14 cellular contexts compared by ENCODE assay signal in genomic region chr22:40322061-40322460, GRCh38. TPM values are rescaled to one million over a fixed set of nuclear protein-coding genes. Genes with fewer than 3 reads are reported as not detected.
A peak's percentile ranks its signal among the peaks of the same experiment; 100 is the strongest.
DNase-seq lines count a peak whose midpoint lies in the region; ATAC-seq and TF ChIP-seq lines count a peak whose summit lies in the region.
"Had no signal": no experiment of that assay in that cellular context is flagged by ENCODE, and none has a peak within 500 bp of the region (broad histone marks: within the 10 kb centered on the region; RNA-seq: fewer than 3 reads in every experiment).

No MANE protein-coding gene starts in this region.

- intact Hi-C loops in left colon (cut with DNase I, micrococcal nuclease) = no loop called here

- peak overlapping the region; percentile 58 for H3K27ac Mint-ChIP-seq in activated CD8-positive, alpha-beta memory T cell treated with anti-CD3 and anti-CD28 coated beads, Interleukin-2, amount 10 ng/mL, durations not matched to agents 7 days and 5 days
- H3K27ac Mint-ChIP-seq in endothelial cell (ENCODE audit: unreplicated experiment) = peak overlapping the region; percentile 30
- H3K27ac Mint-ChIP-seq: activated B cell treated with CpG ODN at 0.5 μM for 24 hours had no signal

- CTCF ChIA-PET in AG04450 (lab: Charles Lee) = no interaction called here
- CTCF ChIA-PET in activated CD8-positive, alpha-beta memory T cell treated with anti-CD3 and anti-CD28 coated beads, Interleukin-2, amount 10 ng/mL, durations not matched to agents 7 days and 5 days (lab: Charles Lee) = interaction anchor here (1.0 to 2.7 kb wide), 2 partner anchors 13 to 25 kb away, joined by 5 to 19 read pairs; partner anchors contain the start of gene ADSL

- H3K4me3 Mint-ChIP-seq in activated CD8-positive, alpha-beta memory T cell treated with anti-CD3 and anti-CD28 coated beads, Interleukin-2, amount 10 ng/mL, durations not matched to agents 7 days and 5 days = no peak overlapping the region
- H3K4me3 Mint-ChIP-seq in endothelial cell (ENCODE audit: unreplicated experiment) = peak overlapping the region; percentile 73
- H3K4me3 Mint-ChIP-seq: activated B cell treated with CpG ODN at 0.5 μM for 24 hours had no signal

- no peaks in the 10 kb centered on the region for H3K27me3 ChIP-seq in AG04450 (ENCODE audit: control insufficient read depth, insufficient read depth, low read length)

- no peaks in the 10 kb centered on the region for H3K9me3 Mint-ChIP-seq in activated CD8-positive, alpha-beta memory T cell treated with anti-CD3 and anti-CD28 coated beads, Interleukin-2, amount 10 ng/mL, durations not matched to agents 7 days and 5 days (ENCODE audit: low read depth)
- no peaks in the 10 kb centered on the region for H3K9me3 Mint-ChIP-seq in endothelial cell (ENCODE audit: unreplicated experiment)
- H3K9me3 Mint-ChIP-seq: activated B cell treated with CpG ODN at 0.5 μM for 24 hours had no signal

- H3K4me3 ChIP-seq in AG04450 (ENCODE audit: low read depth, low read length) = no peak overlapping the region
- H3K4me3 ChIP-seq: left ventricle myocardium inferior had no signal

- H3K27me3 Mint-ChIP-seq in activated CD8-positive, alpha-beta memory T cell treated with anti-CD3 and anti-CD28 coated beads, Interleukin-2, amount 10 ng/mL, durations not matched to agents 7 days and 5 days = no peaks in the 10 kb centered on the region
- no peaks in the 10 kb centered on the region for H3K27me3 Mint-ChIP-seq in endothelial cell (ENCODE audit: unreplicated experiment)
- H3K27me3 Mint-ChIP-seq: activated B cell treated with CpG ODN at 0.5 μM for 24 hours had no signal

- H3K36me3 Mint-ChIP-seq in activated CD8-positive, alpha-beta memory T cell treated with anti-CD3 and anti-CD28 coated beads, Interleukin-2, amount 10 ng/mL, durations not matched to agents 7 days and 5 days = peaks cover 56% of the 10 kb centered on the region
- H3K36me3 Mint-ChIP-seq in endothelial cell (ENCODE audit: low read depth, unreplicated experiment) = peaks cover 28% of the 10 kb centered on the region

- ATAC-seq in activated CD8-positive, alpha-beta memory T cell treated with anti-CD3 and anti-CD28 coated beads, Interleukin-2, amount 10 ng/mL, durations not matched to agents 7 days and 5 days = no peak
- no peak for ATAC-seq in HG03469 (IDR thresholded peaks at IDR 0.05; ENCODE audit: unreplicated experiment)
- ATAC-seq in GM18867 (IDR thresholded peaks at IDR 0.05; ENCODE audit: unreplicated experiment) = no peak
- ATAC-seq in HG03196 (IDR thresholded peaks at IDR 0.05; ENCODE audit: unreplicated experiment) = no peak
- ATAC-seq in left colon = no peak

- POLR2A ChIA-PET in AG04450 (lab: Yijun Ruan, JAX) = no interaction called here

- peak overlapping the region; percentile 47 for H3K27ac ChIP-seq in AG04450 (ENCODE audit: low read depth, low read length)
- H3K27ac ChIP-seq: left ventricle myocardium inferior, RWPE1 had no signal

- TF ChIP-seq CTCF in AG04450 (IDR thresholded peaks at IDR 0.05; ENCODE audit: low read depth, low read length) (no peak), endothelial cell (IDR thresholded peaks at IDR 0.05; ENCODE audit: unreplicated experiment) (no peak)

- peaks cover 2% of the 10 kb centered on the region; the same call in 1 of the 2 replicates for H3K9me3 ChIP-seq in AG04450 (ENCODE audit: control insufficient read depth, insufficient read depth, low read length)
- H3K9me3 ChIP-seq: left ventricle myocardium inferior had no signal

- DNase-seq in AG04450 (ENCODE audit: low read depth, low spot score) (no peak), COLO829 (ENCODE audit: low spot score) (peak; percentile 48), endothelial cell (ENCODE audit: low spot score) (no peak), left colon (no peak)
- DNase-seq in activated CD8-positive, alpha-beta memory T cell treated with anti-CD3 and anti-CD28 coated beads, Interleukin-2, amount 10 ng/mL, durations not matched to agents 7 days and 5 days = no peak
- DNase-seq: activated B cell treated with CpG ODN at 0.5 μM for 24 hours; anterior cingulate cortex; left ventricle myocardium inferior; NCI-H1436; stimulated activated CD4-positive, alpha-beta T cell treated with anti-CD3 and anti-CD28 coated beads, Interleukin-2, amount 100 ng/mL, for 48 hours had no signal

- H3K4me1 Mint-ChIP-seq in activated CD8-positive, alpha-beta memory T cell treated with anti-CD3 and anti-CD28 coated beads, Interleukin-2, amount 10 ng/mL, durations not matched to agents 7 days and 5 days = peaks cover 42% of the 10 kb centered on the region
- H3K4me1 Mint-ChIP-seq in endothelial cell (ENCODE audit: unreplicated experiment) = peaks cover 32% of the 10 kb centered on the region

RNA-seq across cellular contexts. Expression of gene ADSL, which starts 24.2 kb away (rescaled TPM):
- polyA plus RNA-seq in AG04450 (2011; rRNA removed) = 106 and 116 TPM in 2 replicates
- 104 and 106 TPM in 2 replicates for polyA minus RNA-seq in AG04450 (2011; rRNA and poly(A)+ RNA removed)
- total RNA-seq in activated CD8-positive, alpha-beta memory T cell treated with anti-CD3 and anti-CD28 coated beads, Interleukin-2, amount 10 ng/mL, durations not matched to agents 7 days and 5 days = 100 to 1,000 TPM in 1 of 2 experiments, 10 to 100 TPM in 1; 98.3 to 109 TPM
- total RNA-seq in endothelial cell (ENCODE audit: unreplicated experiment) (107 TPM), left colon (10 to 100 TPM; 34.2 to 34.9 TPM)

RNA-seq across cellular contexts. Expression of gene SGSM3, which starts 48.3 kb away (rescaled TPM):
- polyA plus RNA-seq in AG04450 (2011; rRNA removed) = 37.2 and 49.0 TPM in 2 replicates
- 27.6 and 41.0 TPM in 2 replicates for polyA minus RNA-seq in AG04450 (2011; rRNA and poly(A)+ RNA removed)
- total RNA-seq in activated CD8-positive, alpha-beta memory T cell treated with anti-CD3 and anti-CD28 coated beads, Interleukin-2, amount 10 ng/mL, durations not matched to agents 7 days and 5 days = 10 to 100 TPM; 57.6 to 86.3 TPM
- total RNA-seq in endothelial cell (ENCODE audit: unreplicated experiment) (85.9 TPM), left colon (100 to 1,000 TPM; 121 to 142 TPM)
